Comparison of ENCODE assay signal across 15 cellular contexts in genomic region chr15:95017950-95018349, GRCh38.
A peak's percentile ranks its signal among the peaks of the same experiment; 100 is the strongest.
DNase-seq lines count a peak whose midpoint lies in the region; TF ChIP-seq lines count a peak whose summit lies in the region.
"Had no signal": no experiment of that assay in that cellular context is flagged by ENCODE, and none has a peak within 500 bp of the region (broad histone marks: within the 10 kb centered on the region; RNA-seq: fewer than 3 reads in every experiment).

No MANE protein-coding gene starts in this region.

- H3K79me2 ChIP-seq in parathyroid adenoma (no peaks in the 10 kb centered on the region), GM23248 (ENCODE audit: insufficient read depth) (no peaks in the 10 kb centered on the region)

- no peaks in the 10 kb centered on the region for H3K4me1 ChIP-seq in BE2C
- H3K4me1 ChIP-seq in cardiac muscle cell (ENCODE audit: low read depth): peaks cover 20% of the 10 kb centered on the region
- no peaks in the 10 kb centered on the region for H3K4me1 ChIP-seq in parathyroid adenoma
- H3K4me1 ChIP-seq in GM23248 (ENCODE audit: insufficient read depth): peaks cover 34% of the 10 kb centered on the region
- peaks cover 0 to 4% of the 10 kb centered on the region in 2 donors for H3K4me1 ChIP-seq in ascending aorta

- H3K27me3 ChIP-seq in BE2C (no peaks in the 10 kb centered on the region), cardiac muscle cell (no peaks in the 10 kb centered on the region), parathyroid adenoma (ENCODE audit: control insufficient read depth, insufficient read depth, low read length) (no peaks in the 10 kb centered on the region), GM23248 (replicated peaks; ENCODE audit: insufficient read depth) (no peaks in the 10 kb centered on the region), ascending aorta (no peaks in the 10 kb centered on the region)

- no peak overlapping the region for H3K27ac ChIP-seq in cardiac muscle cell
- no peak overlapping the region for H3K27ac ChIP-seq in parathyroid adenoma
- H3K27ac ChIP-seq in GM23248: no peak overlapping the region
- no peak overlapping the region for H3K27ac ChIP-seq in ascending aorta
- H3K27ac ChIP-seq: SK-N-MC had no signal

- TF ChIP-seq CTCF in BE2C (IDR thresholded peaks at IDR 0.05; ENCODE audit: low read depth, low read length) (no peak), cardiac muscle cell (IDR thresholded peaks at IDR 0.05; ENCODE audit: low read depth, low read length) (no peak), parathyroid adenoma (IDR thresholded peaks at IDR 0.05) (no peak), ascending aorta (IDR thresholded peaks at IDR 0.05) (no peak)

- H3K9me3 ChIP-seq in BE2C (no peaks in the 10 kb centered on the region), cardiac muscle cell (ENCODE audit: low read depth) (no peaks in the 10 kb centered on the region), parathyroid adenoma (ENCODE audit: control insufficient read depth, low read length) (no peaks in the 10 kb centered on the region), GM23248 (ENCODE audit: low read depth) (no peaks in the 10 kb centered on the region), ascending aorta (no peaks in the 10 kb centered on the region)

- 84% methylated on average over 4 of the region's 4 CpGs for WGBS in GM23248 (ENCODE audit: low coverage in 1 of 2, low lambda C conversion rate in 2 of 2, missing lambda C conversion rate in 2 of 2), 2 experiments

- H4K20me1 ChIP-seq in GM23248 (ENCODE audit: insufficient read depth): no peaks in the 10 kb centered on the region

- H3K9ac ChIP-seq in parathyroid adenoma (no peak overlapping the region), GM23248 (no peak overlapping the region)

- peaks cover 33% of the 10 kb centered on the region for H3F3A ChIP-seq in GM23248 (ENCODE audit: insufficient read depth)

- H2AFZ ChIP-seq in parathyroid adenoma (no peak overlapping the region), GM23248 (no peak overlapping the region)

- peak overlapping the region; percentile 52 for H3K4me3 ChIP-seq in BE2C (ENCODE audit: low read depth, low read length)
- H3K4me3 ChIP-seq in cardiac muscle cell: no peak overlapping the region
- H3K4me3 ChIP-seq in parathyroid adenoma (ENCODE audit: low read depth, low read length): no peak overlapping the region
- H3K4me3 ChIP-seq in GM23248: no peak overlapping the region
- no peak overlapping the region for H3K4me3 ChIP-seq in ascending aorta
- H3K4me3 ChIP-seq: SK-N-MC had no signal

- intact Hi-C loops in ascending aorta (cut with DNase I): loop anchor here (10.0 kb wide), 1 partner anchor 343 kb away; no protein-coding TSS in a partner anchor

- peak overlapping the region; percentile 33 for H3K4me2 ChIP-seq in parathyroid adenoma (ENCODE audit: low read length)
- no peak overlapping the region for H3K4me2 ChIP-seq in GM23248 (ENCODE audit: unreplicated experiment)

- no peaks in the 10 kb centered on the region for H3K9me2 ChIP-seq in GM23248 (ENCODE audit: insufficient read depth)

- DNase-seq in BE2C (peak; percentile 78), RPMI7951 (ENCODE audit: low read depth) (peak; percentile 47), cardiac muscle cell (ENCODE audit: low read depth in 1 of 2, low spot score in 1 of 2) (peak; percentile 57 to 66), NCI-H1092 treated with DMSO at 0.1 percent for 48 hours (lab: John Stamatoyannopoulos, UW) (no peak), DMS53 (lab: John Stamatoyannopoulos, UW) (no peak), GM23248 (no peak), ascending aorta (ENCODE audit: low spot score in 2 of 2) (no peak)
- DNase-seq: activated naive CD4-positive, alpha-beta T cell treated with anti-CD3 and anti-CD28 coated beads, Interleukin-2, amount 50 U/mL, for 16 hours; GF-D8; KBM-7; naive thymus-derived CD8-positive, alpha-beta T cell; NCI-H226; stimulated activated naive CD4-positive, alpha-beta T cell had no signal

- in situ Hi-C loops in GM23248 (cut with MboI): no loop called here

- H3K36me3 ChIP-seq in BE2C (no peaks in the 10 kb centered on the region), cardiac muscle cell (no peaks in the 10 kb centered on the region), parathyroid adenoma (ENCODE audit: control insufficient read depth, insufficient read depth, low read length) (no peaks in the 10 kb centered on the region), GM23248 (ENCODE audit: low read depth) (no peaks in the 10 kb centered on the region), ascending aorta (no peaks in the 10 kb centered on the region)

Comparison
In these comparisons a context has a peak if more than half of its experiments do, and no peak if none do; other contexts are left out.
1. DNase-seq: peak in BE2C (single experiment), RPMI7951 (single experiment) and cardiac muscle cell (2 of 2); none in NCI-H1092 treated with DMSO at 0.1 percent for 48 hours (single experiment), DMS53 (single experiment), GM23248 (single experiment) and ascending aorta (0 of 2).